In genomic region chr20:49323622-49324238, GRCh38 we compare ENCODE assay signal across 8 cellular contexts. TPM values are rescaled to one million over a fixed set of nuclear protein-coding genes. Genes with fewer than 3 reads are reported as not detected.
DNase-seq lines count a peak whose midpoint lies in the region; ATAC-seq, FAIRE-seq and TF ChIP-seq lines count a peak whose summit lies in the region.

No MANE protein-coding gene starts in this region.

- no peaks in the 10 kb centered on the region for H4K20me1 ChIP-seq in OCI-LY1 (ENCODE audit: insufficient read depth, low read length)

- DNase-seq in GM12891 (ENCODE audit: insufficient read length, low spot score) (no peak), ascending aorta (ENCODE audit: low spot score in 2 of 2) (peak in 1 of 2 donors; percentile 16), kidney glomerular epithelial cell (lab: John Stamatoyannopoulos, UW) (peak; percentile 36)

- H3K36me3 ChIP-seq in OCI-LY1 (ENCODE audit: insufficient read depth, low read length) = no peaks in the 10 kb centered on the region
- H3K36me3 ChIP-seq in ascending aorta = no peaks in the 10 kb centered on the region

- H3K9me3 ChIP-seq in OCI-LY1 (ENCODE audit: low read length) = no peaks in the 10 kb centered on the region
- no peaks in the 10 kb centered on the region for H3K9me3 ChIP-seq in ascending aorta

- H3K9ac ChIP-seq in OCI-LY1 (ENCODE audit: low read length) = no peak overlapping the region

- H3F3A ChIP-seq in OCI-LY1 (ENCODE audit: insufficient read depth, low read length) = no peaks in the 10 kb centered on the region

- H3K9me2 ChIP-seq in OCI-LY1 (ENCODE audit: low read depth, low read length) = no peaks in the 10 kb centered on the region

- H3K27me3 ChIP-seq in OCI-LY1 (ENCODE audit: insufficient read depth, low read length) (no peaks in the 10 kb centered on the region), ascending aorta (peaks cover 2% of the 10 kb centered on the region)

- peak; percentile 20 for FAIRE-seq in GM12891 (lab: Jason Lieb, UNC)

- H3K27ac ChIP-seq in C4-2B (no peak overlapping the region), OCI-LY1 (ENCODE audit: low read depth, low read length, poor library complexity, severe bottlenecking) (no peak overlapping the region), ascending aorta (no peak overlapping the region)

- intact Hi-C loops in ascending aorta (cut with DNase I) = loop anchor here (10.0 kb wide), 1 partner anchor 79 kb away; no protein-coding TSS in a partner anchor

- H3K4me3 ChIP-seq in OCI-LY1 (ENCODE audit: low read depth, low read length, poor library complexity, severe bottlenecking) (no peak overlapping the region), ascending aorta (no peak overlapping the region)

- H2AFZ ChIP-seq in OCI-LY1 (ENCODE audit: low read length) = no peak overlapping the region

- no peak overlapping the region for H3K4me2 ChIP-seq in OCI-LY1 (ENCODE audit: low read length)

- TF ChIP-seq POLR2A in GM12891 (IDR thresholded peaks at IDR 0.05; ENCODE audit: low read depth, low read length) = no peak

- H3K79me2 ChIP-seq in OCI-LY1 (ENCODE audit: insufficient read depth, low read length) = no peaks in the 10 kb centered on the region

- no peak for ATAC-seq in GM18520 (IDR thresholded peaks at IDR 0.05; ENCODE audit: unreplicated experiment)
- ATAC-seq in HG02571 (IDR thresholded peaks at IDR 0.05; ENCODE audit: unreplicated experiment) = no peak
- no peak for ATAC-seq in GM19397 (IDR thresholded peaks at IDR 0.05; ENCODE audit: unreplicated experiment)

- peak; percentile 25 for TF ChIP-seq CTCF in C4-2B (conservative IDR thresholded peaks at IDR 0.05)
- TF ChIP-seq CTCF in OCI-LY1 (IDR thresholded peaks at IDR 0.05; ENCODE audit: low read length) = peak; percentile 38; the same call in 1 of the 2 replicates
- peak in 2 of 3 experiments; percentile 14 to 32 for TF ChIP-seq CTCF in ascending aorta (IDR thresholded peaks at IDR 0.05)

- H3K4me1 ChIP-seq in OCI-LY1 (ENCODE audit: insufficient read depth, low read length, severe bottlenecking) (peaks cover 9% of the 10 kb centered on the region), ascending aorta (peaks cover 5 to 11% of the 10 kb centered on the region in 2 donors)

TF ChIP-seq in GM12891, 5 proteins besides CTCF, POLR2A, EP300 and RAD21:
- no peak for TF ChIP-seq SPI1 (IDR thresholded peaks at IDR 0.05; ENCODE audit: low read depth, low read length)
- TF ChIP-seq TAF1 (IDR thresholded peaks at IDR 0.05; ENCODE audit: low read depth, low read length) = no peak
- no peak for TF ChIP-seq POLR2AphosphoS5 (IDR thresholded peaks at IDR 0.05; ENCODE audit: low read depth, low read length)
- no peak for TF ChIP-seq PAX5 (IDR thresholded peaks at IDR 0.05; ENCODE audit: insufficient read depth, low read length, severe bottlenecking)
- no peak for TF ChIP-seq POU2F2 (IDR thresholded peaks at IDR 0.05; ENCODE audit: low read depth, low read length)

RNA-seq across cellular contexts. Expression of gene ZNFX1, which starts 45.9 kb away (rescaled TPM):
- polyA plus RNA-seq in GM12891 (2012; ENCODE audit: low read depth, missing spikeins) = 11.0 TPM
- total RNA-seq in ascending aorta = 49.1 TPM
